In the genomic region with DNA sequence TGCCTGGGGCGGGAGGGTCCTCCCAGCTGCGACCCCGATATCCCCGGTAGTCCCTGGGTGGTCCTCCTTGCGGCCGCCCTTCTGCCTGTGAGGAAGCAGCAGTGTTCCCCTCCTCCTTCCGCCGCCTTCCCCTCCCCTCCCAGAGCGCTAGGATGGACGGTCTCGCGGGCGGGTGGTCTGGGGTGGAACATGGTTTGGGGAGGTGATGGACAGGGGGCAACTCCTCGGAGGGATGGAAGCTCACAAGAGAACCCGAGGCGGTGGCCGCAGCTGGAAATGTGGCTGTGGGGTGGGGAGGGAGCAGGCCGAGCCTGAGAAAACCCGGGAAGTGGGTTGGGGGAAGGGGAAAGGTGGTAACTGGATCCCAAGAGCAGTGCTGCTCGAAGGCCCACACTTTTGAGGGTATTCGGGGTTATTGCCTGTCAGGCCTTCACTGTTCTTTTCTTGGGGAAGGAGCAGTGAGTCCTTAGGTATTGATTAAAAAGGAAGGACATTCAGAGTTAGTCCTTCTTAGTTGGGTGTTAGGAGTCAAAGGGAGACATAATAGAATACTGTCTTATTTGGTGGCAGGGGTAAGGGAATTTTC, we compare ENCODE assay signal across 8 cellular contexts.
A peak's percentile ranks its signal among the peaks of the same experiment; 100 is the strongest.
DNase-seq lines count a peak whose midpoint lies in the region; ATAC-seq and TF ChIP-seq lines count a peak whose summit lies in the region.

No MANE protein-coding gene starts in this region.

- H3K4me3 ChIP-seq in retinal pigment epithelial cell (ENCODE audit: low read length), result peak overlapping the region; percentile 94

- DNase-seq in stimulated activated CD4-positive, alpha-beta T cell treated with anti-CD3 and anti-CD28 coated beads, Interleukin-12 subunit alpha, Interleukin-12 subunit beta, amount 100 ng/mL, for 4 hours, result peak; percentile 45
- no peak for DNase-seq in stimulated activated CD4-positive, alpha-beta T cell treated with anti-CD3 and anti-CD28 coated beads, Interleukin-1b, Interleukin-23, amount 100 ng/mL, for 48 hours
- DNase-seq in NOMO-1 treated with DMSO at 0.1 percent for 48 hours (lab: John Stamatoyannopoulos, UW; ENCODE audit: unreplicated experiment) (peak; percentile 57), anterior cingulate cortex (lab: John Stamatoyannopoulos, UW) (peak in 48 of 58 donors; percentile 18 to 79 (median 56)), hypothalamus (lab: John Stamatoyannopoulos, UW) (peak in 44 of 51 donors; percentile 26 to 88 (median 54)), retinal pigment epithelial cell (ENCODE audit: low read depth) (no peak), cortex of kidney (lab: John Stamatoyannopoulos, UW) (no peak)

- ATAC-seq in HG03025 (IDR thresholded peaks at IDR 0.05; ENCODE audit: low FRiP score, unreplicated experiment), result peak; percentile 29

- no peak for TF ChIP-seq CTCF in retinal pigment epithelial cell (conservative IDR thresholded peaks at IDR 0.05; ENCODE audit: low read depth, low read length)

Comparison
In these comparisons a context has a peak if more than half of its experiments do, and no peak if none do; other contexts are left out.
1. DNase-seq: peak in stimulated activated CD4-positive, alpha-beta T cell treated with anti-CD3 and anti-CD28 coated beads, Interleukin-12 subunit alpha, Interleukin-12 subunit beta, amount 100 ng/mL, for 4 hours (single experiment), NOMO-1 treated with DMSO at 0.1 percent for 48 hours (single experiment), anterior cingulate cortex (48 of 58) and hypothalamus (44 of 51); none in stimulated activated CD4-positive, alpha-beta T cell treated with anti-CD3 and anti-CD28 coated beads, Interleukin-1b, Interleukin-23, amount 100 ng/mL, for 48 hours (single experiment), retinal pigment epithelial cell (single experiment) and cortex of kidney (single experiment).